ENCODE assay signal across 1 cellular context in genomic region chr7:19111474-19112143, GRCh38.
TF ChIP-seq lines count a peak whose summit lies in the region.

No MANE protein-coding gene starts in this region.

TF ChIP-seq in GM23338, 12 proteins besides CTCF, POLR2A, EP300 and RAD21 (continued from another document):
- TF ChIP-seq ZNF462 (CRISPR knock-in tag; IDR thresholded peaks at IDR 0.05) (no peak), EZH2phosphoT487 (IDR thresholded peaks at IDR 0.05; ENCODE audit: unreplicated experiment) (no peak), ETS1 (IDR thresholded peaks at IDR 0.05) (no peak)
